ENCODE assay signal across 10 cellular contexts in the genomic region with DNA sequence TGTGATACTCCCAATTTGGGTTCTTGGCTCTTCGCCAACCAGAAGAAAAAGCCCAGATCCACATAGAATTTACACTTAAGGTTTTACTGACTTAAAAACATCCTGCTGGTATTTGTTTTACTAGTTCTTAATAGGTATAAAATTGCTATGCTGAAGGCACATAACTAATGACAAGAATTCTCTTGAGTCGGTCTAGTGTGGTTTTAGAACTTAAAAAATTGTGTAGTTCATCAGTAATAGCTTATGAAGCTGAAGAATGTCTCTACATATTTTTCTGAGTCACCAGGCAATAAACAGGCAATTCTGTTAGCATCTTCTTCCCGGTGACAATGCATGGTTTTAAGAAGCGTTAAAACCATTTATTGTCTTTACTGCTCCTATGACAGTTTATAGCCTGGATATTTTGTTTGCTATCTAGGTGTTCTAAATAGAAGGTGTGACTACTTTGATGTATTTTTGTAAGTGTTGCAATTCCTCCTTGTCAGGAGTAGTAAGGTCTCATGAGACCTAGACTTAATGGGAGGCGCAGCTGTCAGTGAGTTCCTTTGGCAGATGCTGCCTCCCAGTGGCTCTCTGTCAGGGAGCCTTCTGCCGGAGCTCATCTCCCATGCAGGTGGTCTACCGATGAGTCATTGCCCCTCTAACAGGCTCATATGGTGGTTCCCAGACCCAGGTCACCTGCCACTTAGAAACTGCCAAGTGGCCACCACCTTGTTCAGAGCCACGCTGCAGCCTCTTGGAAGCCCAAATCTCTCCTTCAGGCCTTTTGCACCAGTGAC.
DNase-seq lines count a peak whose midpoint lies in the region; ATAC-seq and TF ChIP-seq lines count a peak whose summit lies in the region.
"Had no signal": no experiment of that assay in that cellular context is flagged by ENCODE, and none has a peak within 500 bp of the region (broad histone marks: within the 10 kb centered on the region; RNA-seq: fewer than 3 reads in every experiment).

No MANE protein-coding gene starts in this region.

- CTCF ChIA-PET in OCI-LY7 (lab: Charles Lee; ENCODE audit: unreplicated experiment) = interaction anchor here (1.0 kb wide), 1 partner anchor 464 kb away, joined by 5 read pairs; no protein-coding TSS in a partner anchor

- no peak overlapping the region for H2AFZ ChIP-seq in OCI-LY7 (ENCODE audit: low read length)

- no peaks in the 10 kb centered on the region for H3K79me2 ChIP-seq in OCI-LY7 (ENCODE audit: insufficient read depth, low read depth, low read length)

- no peak overlapping the region for H3K4me3 ChIP-seq in OCI-LY7 (ENCODE audit: low read depth, low read length, poor library complexity, severe bottlenecking)

- H3K27ac ChIP-seq in 22Rv1 (no peak overlapping the region), OCI-LY7 (ENCODE audit: low read depth, low read length, poor library complexity, severe bottlenecking) (no peak overlapping the region)

- peak; percentile 73 to 78 for ATAC-seq in left cardiac atrium
- ATAC-seq in GM21381 (IDR thresholded peaks at IDR 0.05; ENCODE audit: unreplicated experiment) = no peak
- ATAC-seq: PC-3 had no signal

- H3K4me2 ChIP-seq in OCI-LY7 (ENCODE audit: low read length) = no peak overlapping the region

- no TSS peak for BruUV-seq in OCI-LY7 (replicated peaks; lab: Mats Ljungman, UMichigan)

- H3K9me2 ChIP-seq in OCI-LY7 (ENCODE audit: insufficient read depth, low read length) = no peaks in the 10 kb centered on the region

- H3K36me3 ChIP-seq in OCI-LY7 (ENCODE audit: insufficient read depth, low read length) = no peaks in the 10 kb centered on the region

- H3K9me3 ChIP-seq in OCI-LY7 (ENCODE audit: low read length) = no peaks in the 10 kb centered on the region

- peak; percentile 25; the same call in 1 of the 2 replicates for TF ChIP-seq CTCF in 22Rv1 (IDR thresholded peaks at IDR 0.05)
- 0 out of 2 replicates have a peak, but pooled peaks have one; percentile 5 for TF ChIP-seq CTCF in GM12874 (IDR thresholded peaks at IDR 0.05; ENCODE audit: insufficient read depth, low read depth, low read length)
- TF ChIP-seq CTCF in OCI-LY7 (conservative IDR thresholded peaks at IDR 0.05; ENCODE audit: low read length) = peak; percentile 69

- intact Hi-C loops in OCI-LY7 (cut with micrococcal nuclease; ENCODE audit: unreplicated experiment) (loop anchor here (1.0 kb wide), 1 partner anchor 463 kb away; no protein-coding TSS in a partner anchor), left cardiac atrium (cut with DNase I) (no loop called here)

- no peaks in the 10 kb centered on the region for H4K20me1 ChIP-seq in OCI-LY7 (ENCODE audit: insufficient read depth, low read length)

- POLR2A ChIA-PET in OCI-LY7 (lab: Charles Lee) = no interaction called here

- DNase-seq in OCI-LY7 (ENCODE audit: low spot score) = peak; percentile 36
- peak; percentile 24 for DNase-seq in left cardiac atrium
- DNase-seq in cortex of kidney (lab: John Stamatoyannopoulos, UW) = no peak
- no peak for DNase-seq in activated naive CD4-positive, alpha-beta T cell treated with anti-CD3 and anti-CD28 coated beads, Interleukin-2, amount 50 U/mL, for 16 hours
- DNase-seq in effector CD4-positive, alpha-beta T cell = no peak
- DNase-seq: activated gamma-delta T cell treated with Interleukin-2 at 50 U/mL for 16 hours, PC-3 had no signal

- no peaks in the 10 kb centered on the region for H3K4me1 ChIP-seq in OCI-LY7 (ENCODE audit: insufficient read depth, low read length, poor library complexity, severe bottlenecking)

Comparison
In these comparisons a context has a peak if more than half of its experiments do, and no peak if none do; other contexts are left out.
1. CTCF ChIP-seq: peak in every context shown above with its lines; median percentile 69 in OCI-LY7; 25 in 22Rv1; 5 in GM12874.
2. DNase-seq: peak in OCI-LY7 (single experiment) and left cardiac atrium (single experiment); none in cortex of kidney (single experiment), activated naive CD4-positive, alpha-beta T cell treated with anti-CD3 and anti-CD28 coated beads, Interleukin-2, amount 50 U/mL, for 16 hours (single experiment) and effector CD4-positive, alpha-beta T cell (single experiment).